17 cellular contexts compared by ENCODE assay signal in the genomic region with DNA sequence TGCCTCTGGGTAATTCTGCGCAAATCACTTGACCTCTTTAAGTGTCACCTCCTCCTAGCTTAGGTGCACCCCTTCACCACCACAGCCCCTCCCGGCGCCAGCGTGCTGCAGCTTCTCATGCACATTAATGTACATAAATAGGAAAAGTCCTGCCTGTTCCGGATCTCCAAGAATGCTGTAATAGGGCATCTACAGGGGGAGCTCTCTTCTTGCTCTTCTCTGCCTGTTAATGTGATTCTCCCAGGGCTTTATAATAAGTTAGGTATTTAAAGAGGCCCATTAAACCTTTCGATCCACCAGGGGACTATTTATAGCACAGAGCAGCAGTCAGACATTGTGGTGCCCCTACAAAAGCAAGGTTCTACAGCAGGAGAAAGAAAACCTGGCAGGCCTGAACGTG. TPM values are rescaled to one million over a fixed set of nuclear protein-coding genes. Genes with fewer than 3 reads are reported as not detected.
DNase-seq lines count a peak whose midpoint lies in the region; ATAC-seq and TF ChIP-seq lines count a peak whose summit lies in the region.
"Had no signal": no experiment of that assay in that cellular context is flagged by ENCODE, and none has a peak within 500 bp of the region (broad histone marks: within the 10 kb centered on the region; RNA-seq: fewer than 3 reads in every experiment).

No MANE protein-coding gene starts in this region.

- DNase-seq in COR-L47 (lab: John Stamatoyannopoulos, UW) (peak; percentile 31), HEK293T (ENCODE audit: extremely low spot score) (peak; percentile 32), NCI-H69 (lab: John Stamatoyannopoulos, UW) (peak; percentile 78), left lobe of liver (ENCODE audit: low spot score) (no peak), NCI-H1694 (lab: John Stamatoyannopoulos, UW) (no peak), RPMI8226 (no peak), cerebellum (ENCODE audit: low spot score) (no peak)
- no peak for DNase-seq in activated CD4-positive, alpha-beta T cell treated with anti-CD3 and anti-CD28 coated beads, Interleukin-2, amount 50 U/mL, for 1 hour
- DNase-seq: activated CD4-positive, alpha-beta T cell treated with anti-CD3 and anti-CD28 coated beads for 4 hours; effector memory CD8-positive, alpha-beta T cell; gastrocnemius medialis; KBM-7; naive B cell; NK-92 treated with Interleukin-12 subunit alpha and Interleukin-12 subunit beta, amount 100 ng/mL, for 24 hours had no signal

- CTCF ChIA-PET in HEK293T (lab: Yijun Ruan, JAX): interaction anchor here (0.8 to 1.1 kb wide), 2 partner anchors 341 to 342 kb away, joined by 3 read pairs; no protein-coding TSS in a partner anchor

- peak; percentile 83 for ATAC-seq in left lobe of liver
- ATAC-seq: activated T-helper 17 cell treated with anti-CD3 and anti-CD28 coated beads, Interleukin-2, amount 50 U/mL, for 72 hours; effector memory CD8-positive, alpha-beta T cell; gastrocnemius medialis; sciatic nerve had no signal

- POLR2A ChIA-PET in HEK293T (lab: Yijun Ruan, JAX): no interaction called here

TF ChIP-seq in HEK293T, 16 proteins besides CTCF, POLR2A, EP300 and RAD21:
- TF ChIP-seq FOXA1 (IDR thresholded peaks at IDR 0.05) (no peak), LEF1 (IDR thresholded peaks at IDR 0.05; ENCODE audit: borderline replicate concordance) (no peak), L3MBTL2 (conservative IDR thresholded peaks at IDR 0.05) (no peak), TARDBP (IDR thresholded peaks at IDR 0.05) (no peak), ELF4 (IDR thresholded peaks at IDR 0.05) (no peak), SP1 (IDR thresholded peaks at IDR 0.05) (no peak), ZNF384 (IDR thresholded peaks at IDR 0.05) (no peak)
- TF ChIP-seq, protein P1, sequence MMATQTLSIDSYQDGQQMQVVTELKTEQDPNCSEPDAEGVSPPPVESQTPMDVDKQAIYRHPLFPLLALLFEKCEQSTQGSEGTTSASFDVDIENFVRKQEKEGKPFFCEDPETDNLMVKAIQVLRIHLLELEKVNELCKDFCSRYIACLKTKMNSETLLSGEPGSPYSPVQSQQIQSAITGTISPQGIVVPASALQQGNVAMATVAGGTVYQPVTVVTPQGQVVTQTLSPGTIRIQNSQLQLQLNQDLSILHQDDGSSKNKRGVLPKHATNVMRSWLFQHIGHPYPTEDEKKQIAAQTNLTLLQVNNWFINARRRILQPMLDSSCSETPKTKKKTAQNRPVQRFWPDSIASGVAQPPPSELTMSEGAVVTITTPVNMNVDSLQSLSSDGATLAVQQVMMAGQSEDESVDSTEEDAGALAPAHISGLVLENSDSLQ (IDR thresholded peaks at IDR 0.05): no peak

RNA-seq across cellular contexts. Expression of a gene that starts 35.3 kb away (rescaled TPM):
- total RNA-seq in left lobe of liver (not detected), cerebellum (6.9 TPM)
- total RNA-seq: activated T-helper 17 cell treated with anti-CD3 and anti-CD28 coated beads, Interleukin-2, amount 50 U/mL, for 72 hours; astrocyte; gastrocnemius medialis; sciatic nerve had no signal

Comparison
In these comparisons a context has a peak if more than half of its experiments do, and no peak if none do; other contexts are left out.
1. DNase-seq: peak in COR-L47 (single experiment), HEK293T (single experiment) and NCI-H69 (single experiment); none in left lobe of liver (single experiment), NCI-H1694 (single experiment), RPMI8226 (single experiment), cerebellum (single experiment) and activated CD4-positive, alpha-beta T cell treated with anti-CD3 and anti-CD28 coated beads, Interleukin-2, amount 50 U/mL, for 1 hour (single experiment).